Comparison of ENCODE assay signal across 1 cellular context in genomic region chr20:57450419-57450818, GRCh38.
TF ChIP-seq lines count a peak whose summit lies in the region.

No MANE protein-coding gene starts in this region.

TF ChIP-seq in A549, 52 proteins besides CTCF, POLR2A, EP300 and RAD21 (continued from another document):
- TF ChIP-seq PBX3 (IDR thresholded peaks at IDR 0.05) (no peak), ESRRA (IDR thresholded peaks at IDR 0.05; ENCODE audit: borderline replicate concordance, low read length) (no peak), MAFK (IDR thresholded peaks at IDR 0.05; ENCODE audit: partially characterized antibody) (no peak), TFCP2L1 (CRISPR knock-in tag; IDR thresholded peaks at IDR 0.05) (no peak), JUNB (IDR thresholded peaks at IDR 0.05) (no peak)
